ENCODE assay signal across 1 cellular context in genomic region chr16:12544477-12545291, GRCh38.
TF ChIP-seq lines count a peak whose summit lies in the region.

No MANE protein-coding gene starts in this region.

TF ChIP-seq in HepG2, 621 proteins besides CTCF, POLR2A, EP300 and RAD21 (continued from another document and continues in another):
- TF ChIP-seq HDAC6 (IDR thresholded peaks at IDR 0.05; ENCODE audit: low read depth, low read length) (no peak), THRA (CRISPR knock-in tag; IDR thresholded peaks at IDR 0.05; ENCODE audit: borderline replicate concordance) (no peak), ZNF550 (CRISPR knock-in tag; IDR thresholded peaks at IDR 0.05; ENCODE audit: borderline replicate concordance) (peak; percentile 7; the same call in 1 of the 2 replicates), ZNF207 (IDR thresholded peaks at IDR 0.05; ENCODE audit: borderline replicate concordance) (no peak), FOXA1 (IDR thresholded peaks at IDR 0.05) (no peak), FOXA1 (CRISPR knock-in tag; IDR thresholded peaks at IDR 0.05) (0 out of 2 replicates have a peak, but pooled peaks have one; percentile 19), ZMYM3 (CRISPR knock-in tag; IDR thresholded peaks at IDR 0.05) (peak; percentile 84), BHLHE40 (IDR thresholded peaks at IDR 0.05; ENCODE audit: low read length) (0 out of 2 replicates have a peak, but pooled peaks have one; percentile 27), ZNF605 (CRISPR knock-in tag; IDR thresholded peaks at IDR 0.05) (no peak), ZNF589 (CRISPR knock-in tag; conservative IDR thresholded peaks at IDR 0.05) (no peak), CREB1 (IDR thresholded peaks at IDR 0.05) (0 out of 2 replicates have a peak, but pooled peaks have one; percentile 30), CREB1 (CRISPR knock-in tag; IDR thresholded peaks at IDR 0.05) (no peak), MNT (IDR thresholded peaks at IDR 0.05) (no peak), ARID4A (CRISPR knock-in tag; IDR thresholded peaks at IDR 0.05; ENCODE audit: borderline replicate concordance) (0 out of 2 replicates have a peak, but pooled peaks have one; percentile 20), ZNF691 (CRISPR knock-in tag; IDR thresholded peaks at IDR 0.05; ENCODE audit: borderline replicate concordance, low read depth) (no peak), BORCS8-MEF2B (CRISPR knock-in tag; IDR thresholded peaks at IDR 0.05) (peak; percentile 58; the same call in 1 of the 2 replicates), ZMYM2 (CRISPR knock-in tag; IDR thresholded peaks at IDR 0.05) (no peak), ZNF614 (CRISPR knock-in tag; IDR thresholded peaks at IDR 0.05; ENCODE audit: borderline replicate concordance) (no peak), SAP130 (CRISPR knock-in tag; IDR thresholded peaks at IDR 0.05; ENCODE audit: low read depth) (peak; percentile 14; the same call in 1 of the 2 replicates), KAT7 (CRISPR knock-in tag; IDR thresholded peaks at IDR 0.05; ENCODE audit: borderline replicate concordance) (0 out of 2 replicates have a peak, but pooled peaks have one; percentile 30), SSRP1 (CRISPR knock-in tag; IDR thresholded peaks at IDR 0.05) (0 out of 2 replicates have a peak, but pooled peaks have one; percentile 71), MTERF4 (CRISPR knock-in tag; IDR thresholded peaks at IDR 0.05) (0 out of 2 replicates have a peak, but pooled peaks have one; percentile 16), ZNF274 (CRISPR knock-in tag; IDR thresholded peaks at IDR 0.05) (0 out of 2 replicates have a peak, but pooled peaks have one; percentile 34), ZBTB7A (CRISPR knock-in tag; IDR thresholded peaks at IDR 0.05) (peak; percentile 47; the same call in 1 of the 2 replicates), SMYD3 (CRISPR knock-in tag; IDR thresholded peaks at IDR 0.05) (no peak), ZFY (CRISPR knock-in tag; IDR thresholded peaks at IDR 0.05) (no peak), RXRA (CRISPR knock-in tag; IDR thresholded peaks at IDR 0.05) (peak; percentile 34; the same call in 1 of the 2 replicates), ZNF737 (CRISPR knock-in tag; IDR thresholded peaks at IDR 0.05; ENCODE audit: borderline replicate concordance) (no peak; the same call in 1 of the 2 replicates), FOXK1 (CRISPR knock-in tag; IDR thresholded peaks at IDR 0.05; ENCODE audit: borderline replicate concordance, low read depth) (peak; percentile 33; the same call in 1 of the 2 replicates), TOPORS (CRISPR knock-in tag; IDR thresholded peaks at IDR 0.05) (0 out of 2 replicates have a peak, but pooled peaks have one; percentile 49), HOXA3 (CRISPR knock-in tag; IDR thresholded peaks at IDR 0.05) (peak; percentile 7; the same call in 1 of the 2 replicates), ZC3H4 (CRISPR knock-in tag; IDR thresholded peaks at IDR 0.05; ENCODE audit: borderline replicate concordance) (0 out of 2 replicates have a peak, but pooled peaks have one; percentile 7), RNF219 (CRISPR knock-in tag; IDR thresholded peaks at IDR 0.05) (no peak), ATF6 (CRISPR knock-in tag; conservative IDR thresholded peaks at IDR 0.05) (no peak), TARDBP (CRISPR knock-in tag; IDR thresholded peaks at IDR 0.05) (0 out of 2 replicates have a peak, but pooled peaks have one; percentile 14), ZNF205 (CRISPR knock-in tag; IDR thresholded peaks at IDR 0.05) (peak; percentile 99), KDM2A (CRISPR knock-in tag; IDR thresholded peaks at IDR 0.05; ENCODE audit: borderline replicate concordance, low read depth) (peak; percentile 13; the same call in 1 of the 2 replicates), WIZ (CRISPR knock-in tag; IDR thresholded peaks at IDR 0.05) (0 out of 2 replicates have a peak, but pooled peaks have one; percentile 33), SNAPC2 (CRISPR knock-in tag; IDR thresholded peaks at IDR 0.05) (peak; percentile 60; the same call in 1 of the 2 replicates), ZNF687 (CRISPR knock-in tag; IDR thresholded peaks at IDR 0.05) (peak; percentile 24; the same call in 1 of the 2 replicates), PPARG (CRISPR knock-in tag; conservative IDR thresholded peaks at IDR 0.05) (no peak), ZNF24 (IDR thresholded peaks at IDR 0.05) (no peak), KLF16 (CRISPR knock-in tag; IDR thresholded peaks at IDR 0.05) (0 out of 4 replicates have a peak, but pooled peaks of 1 of the 2 experiments have one; percentile 11)
